In the genomic region with DNA sequence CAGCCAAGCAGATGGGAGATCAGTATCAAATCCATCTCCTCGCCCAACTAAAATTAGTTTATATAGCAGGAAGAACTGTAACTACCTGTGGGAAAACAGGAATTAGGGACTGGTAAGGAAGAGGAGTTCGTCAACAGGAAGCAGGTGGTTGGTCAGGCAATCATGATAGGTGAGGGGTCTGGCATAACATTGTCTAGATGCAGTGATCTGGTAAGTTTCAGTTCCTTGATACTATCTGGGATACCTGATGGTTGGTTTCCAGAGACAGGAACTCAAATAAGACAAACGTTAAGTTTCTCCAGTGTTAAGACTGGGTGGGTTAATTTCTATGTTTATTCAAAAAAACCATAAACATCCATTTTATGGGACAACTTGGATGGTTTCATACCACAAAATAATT, we compare ENCODE assay signal across 21 cellular contexts.
"Had no signal": no experiment of that assay in that cellular context is flagged by ENCODE, and none has a peak within 500 bp of the region (broad histone marks: within the 10 kb centered on the region; RNA-seq: fewer than 3 reads in every experiment).

No MANE protein-coding gene starts in this region.

- H3K27ac ChIP-seq: heart left ventricle, right atrium auricular region, sigmoid colon, skin epidermis, stomach had no signal

- DNase-seq: endodermal cell; heart left ventricle; hippocampal formation; left colon; left ventricle myocardium superior; mucosa of descending colon; natural killer cell; posterior cingulate gyrus; sigmoid colon; stimulated activated CD4-positive, alpha-beta T cell treated with anti-CD3 and anti-CD28 coated beads, Interleukin-2, amount 100 ng/mL, for 24 hours; stimulated activated CD4-positive, alpha-beta T cell treated with anti-CD3 and anti-CD28 coated beads, Interleukin-4, amount 100 ng/mL, for 4 hours; stimulated activated naive CD4-positive, alpha-beta T cell; stomach; substantia nigra; trophoblast cell had no signal

- ATAC-seq: esophagus mucosa, heart left ventricle, left colon, left ventricle myocardium superior, mucosa of descending colon, natural killer cell had no signal

- H3K4me1 Mint-ChIP-seq: endodermal cell, natural killer cell, neural crest cell had no signal

- H3K36me3 ChIP-seq: right atrium auricular region had no signal

- H3K4me1 ChIP-seq: heart left ventricle, right atrium auricular region, sigmoid colon, stomach had no signal

- H3K27ac Mint-ChIP-seq: dendritic cell treated with granulocyte-macrophage colony-stimulating factor and Interleukin-4, amounts not matched to agents 40 ng/mL and 50 ng/mL, for 4 days; endodermal cell; natural killer cell had no signal

- H3K4me3 Mint-ChIP-seq: dendritic cell treated with granulocyte-macrophage colony-stimulating factor and Interleukin-4, amounts not matched to agents 40 ng/mL and 50 ng/mL, for 4 days; endodermal cell; natural killer cell; neural crest cell had no signal

- H3K4me3 ChIP-seq: heart left ventricle, lung, mucosa of descending colon, right atrium auricular region, sigmoid colon, skin epidermis, stomach had no signal

- H3K9me3 ChIP-seq: mucosa of descending colon, right atrium auricular region, sigmoid colon, stomach had no signal

- H3K27me3 ChIP-seq: heart left ventricle, right atrium auricular region, sigmoid colon, stomach had no signal

- H3K36me3 Mint-ChIP-seq: natural killer cell had no signal

- H3K9me3 Mint-ChIP-seq: dendritic cell treated with granulocyte-macrophage colony-stimulating factor and Interleukin-4, amounts not matched to agents 40 ng/mL and 50 ng/mL, for 4 days; endodermal cell; natural killer cell had no signal
